Comparison of ENCODE assay signal across 8 cellular contexts in genomic region chr20:50112512-50113419, GRCh38. TPM values are rescaled to one million over a fixed set of nuclear protein-coding genes. Genes with fewer than 3 reads are reported as not detected.
DNase-seq lines count a peak whose midpoint lies in the region; ATAC-seq and TF ChIP-seq lines count a peak whose summit lies in the region.

Gene UBE2V1, minus strand, starts transcription at chr20:50113150. Its CDS starts 22 bp downstream, at chr20:50113128.

- peak within 1 kb of the TSS; percentile 88 for H3K4me3 ChIP-seq in Jurkat, Clone E6-1 (ENCODE audit: low read length)
- peak within 1 kb of the TSS; percentile 94 for H3K4me3 ChIP-seq in PC-9

- peaks cover 73% of the 10 kb centered on the region for H3K79me2 ChIP-seq in PC-9 (ENCODE audit: low read depth)

- POLR2A ChIA-PET in PC-9 (lab: Charles Lee; ENCODE audit: unreplicated experiment): interaction anchor here (0.6 to 0.7 kb wide), 3 partner anchors 35 to 197 kb away, joined by 3 to 4 read pairs (median 4); no protein-coding TSS in a partner anchor

- no TSS peak for BruUV-seq in PC-9 (replicated peaks; lab: Mats Ljungman, UMichigan)

- CTCF ChIA-PET in PC-9 (lab: Charles Lee): interaction anchor here (0.6 kb wide), 1 partner anchor 681 kb away, joined by 7 read pairs; no protein-coding TSS in a partner anchor

- peak; percentile 37 for ATAC-seq in GM21360 (IDR thresholded peaks at IDR 0.05; ENCODE audit: unreplicated experiment)

- TF ChIP-seq CTCF in PC-9 (conservative IDR thresholded peaks at IDR 0.05): no peak; the same call in 1 of the 2 replicates

- H3K4me1 ChIP-seq in PC-9 (replicated peaks; ENCODE audit: insufficient read depth): peaks cover 45% of the 10 kb centered on the region

- no peaks in the 10 kb centered on the region for H3K9me3 ChIP-seq in PC-9 (ENCODE audit: insufficient read depth, low read depth)

- H2AFZ ChIP-seq in PC-9: peak within 1 kb of the TSS; percentile 78

- no peaks in the 10 kb centered on the region for H3K9me2 ChIP-seq in PC-9 (ENCODE audit: insufficient read depth)

- peak within 1 kb of the TSS; percentile 89 for H3K4me2 ChIP-seq in PC-9

- H3K27ac ChIP-seq in PC-9 (peak within 1 kb of the TSS; percentile 64), epithelial cell of prostate (peak within 1 kb of the TSS; percentile 87)

- DNase-seq in CD1c-positive myeloid dendritic cell (ENCODE audit: extremely low spot score) (peak; percentile 97), PC-9 (peak; percentile 69 to 85), activated T-cell treated with anti-CD3 and anti-CD28 coated beads for 48 hours (ENCODE audit: low read depth) (peak; percentile 85), epithelial cell of prostate (ENCODE audit: low read depth, low spot score) (no peak), mucosa of gallbladder (ENCODE audit: low spot score) (peak; percentile 91)
- peak; percentile 79 for DNase-seq in Jurkat, Clone E6-1 (ENCODE audit: low read depth, low spot score)
- DNase-seq in stimulated activated CD8-positive, alpha-beta memory T cell treated with anti-CD3 and anti-CD28 coated beads, Interleukin-4, amount 100 ng/mL, for 24 hours (ENCODE audit: low read depth): peak; percentile 86

- H3F3A ChIP-seq in PC-9 (ENCODE audit: insufficient read depth, low read depth): peaks cover 34% of the 10 kb centered on the region

- intact Hi-C loops in PC-9 (cut with micrococcal nuclease; ENCODE audit: unreplicated experiment): loop anchor here (5.0 kb wide), 1 partner anchor 40 kb away; the partner anchor contains the start of gene PEDS1

- no peaks in the 10 kb centered on the region for H3K27me3 ChIP-seq in PC-9 (ENCODE audit: insufficient read depth, low read depth)

- peaks cover 41% of the 10 kb centered on the region for H4K20me1 ChIP-seq in PC-9 (ENCODE audit: insufficient read depth)

- peaks cover 12% of the 10 kb centered on the region; the same call in 1 of the 2 replicates for H3K36me3 ChIP-seq in PC-9 (ENCODE audit: low read depth)

RNA-seq across cellular contexts. Expression of gene UBE2V1, which starts in this region (rescaled TPM):
- 163 TPM for polyA plus RNA-seq in Jurkat, Clone E6-1 (2012; ENCODE audit: insufficient read depth, insufficient read length)
- total RNA-seq in PC-9 (2021) (137 and 174 TPM in 2 replicates), mucosa of gallbladder (82.6 TPM)
